ENCODE assay signal across 1 cellular context in the genomic region with DNA sequence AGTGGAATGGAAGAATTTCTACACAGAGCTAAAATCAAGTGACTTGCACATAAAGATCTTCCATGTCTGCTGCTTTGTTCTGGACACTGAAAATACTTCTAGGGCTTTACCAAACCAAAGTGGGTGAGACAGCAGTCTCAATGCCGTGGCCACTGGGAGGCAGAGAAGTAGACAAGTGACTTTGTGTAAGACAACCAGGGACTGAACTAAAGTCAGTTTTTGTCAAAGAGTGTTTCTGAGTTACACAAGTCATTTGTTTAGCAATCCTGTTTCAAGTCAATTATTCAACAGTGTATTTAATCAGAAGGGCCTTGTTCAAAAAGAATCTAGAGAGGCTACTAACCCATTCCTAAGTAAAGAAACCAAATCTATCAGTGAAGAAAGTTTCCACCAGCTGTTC.
TF ChIP-seq lines count a peak whose summit lies in the region.

No MANE protein-coding gene starts in this region.

TF ChIP-seq in WTC11, 78 proteins besides CTCF, POLR2A, EP300 and RAD21 (continued from another document):
- TF ChIP-seq, protein P1, sequence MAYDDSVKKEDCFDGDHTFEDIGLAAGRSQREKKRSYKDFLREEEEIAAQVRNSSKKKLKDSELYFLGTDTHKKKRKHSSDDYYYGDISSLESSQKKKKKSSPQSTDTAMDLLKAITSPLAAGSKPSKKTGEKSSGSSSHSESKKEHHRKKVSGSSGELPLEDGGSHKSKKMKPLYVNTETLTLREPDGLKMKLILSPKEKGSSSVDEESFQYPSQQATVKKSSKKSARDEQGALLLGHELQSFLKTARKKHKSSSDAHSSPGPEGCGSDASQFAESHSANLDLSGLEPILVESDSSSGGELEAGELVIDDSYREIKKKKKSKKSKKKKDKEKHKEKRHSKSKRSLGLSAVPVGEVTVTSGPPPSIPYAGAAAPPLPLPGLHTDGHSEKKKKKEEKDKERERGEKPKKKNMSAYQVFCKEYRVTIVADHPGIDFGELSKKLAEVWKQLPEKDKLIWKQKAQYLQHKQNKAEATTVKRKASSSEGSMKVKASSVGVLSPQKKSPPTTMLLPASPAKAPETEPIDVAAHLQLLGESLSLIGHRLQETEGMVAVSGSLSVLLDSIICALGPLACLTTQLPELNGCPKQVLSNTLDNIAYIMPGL (CRISPR knock-in tag; IDR thresholded peaks at IDR 0.05), result no peak
- TF ChIP-seq ZBTB43 (CRISPR knock-in tag; IDR thresholded peaks at IDR 0.05), result no peak
- TF ChIP-seq ZNF232 (CRISPR knock-in tag; IDR thresholded peaks at IDR 0.05), result no peak
- TF ChIP-seq CDX4 (CRISPR knock-in tag; IDR thresholded peaks at IDR 0.05; ENCODE audit: borderline replicate concordance), result no peak
- TF ChIP-seq ZNF138 (CRISPR knock-in tag; conservative IDR thresholded peaks at IDR 0.05), result no peak
- TF ChIP-seq ELF4 (CRISPR knock-in tag; IDR thresholded peaks at IDR 0.05; ENCODE audit: low read depth), result no peak
